Comparison of ENCODE assay signal across 8 cellular contexts in the genomic region with DNA sequence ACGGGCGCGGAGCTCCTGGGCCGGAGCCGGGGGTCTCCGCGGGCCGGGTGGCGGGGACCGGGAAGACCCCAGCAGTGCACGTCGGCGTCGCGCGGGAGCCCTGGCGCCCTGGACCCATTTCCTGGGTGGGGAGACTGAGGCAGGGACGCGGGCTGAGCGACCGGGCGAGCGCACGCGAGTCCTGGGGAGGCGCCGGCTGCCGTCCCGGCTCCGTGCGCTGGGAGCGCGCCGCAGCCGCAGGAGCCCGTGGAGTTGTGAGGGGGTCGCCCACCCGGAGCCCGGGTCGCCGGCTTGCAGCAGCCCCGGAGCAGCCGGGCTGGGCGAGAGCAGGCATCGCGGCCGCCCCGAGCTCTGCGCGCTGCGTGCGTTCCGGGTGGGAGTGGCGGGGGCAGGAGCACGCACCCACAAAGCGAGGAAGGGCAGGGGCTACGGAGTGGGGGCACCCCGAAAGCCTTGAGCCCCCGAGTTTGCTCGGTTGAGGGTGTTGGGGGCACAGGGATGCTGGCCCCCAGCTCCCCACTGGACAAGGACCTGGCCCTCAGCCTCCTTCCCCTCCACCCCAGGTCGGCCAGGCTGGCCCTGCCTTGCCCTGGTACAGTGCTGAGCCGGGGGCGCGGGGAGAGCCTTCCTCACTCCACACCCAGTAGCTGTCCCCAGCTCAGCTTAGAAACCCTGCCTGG. TPM values are rescaled to one million over a fixed set of nuclear protein-coding genes. Genes with fewer than 3 reads are reported as not detected.
DNase-seq lines count a peak whose midpoint lies in the region; ATAC-seq and TF ChIP-seq lines count a peak whose summit lies in the region.

No MANE protein-coding gene starts in this region.

- no peaks in the 10 kb centered on the region for H3K27me3 ChIP-seq in WERI-Rb-1 (ENCODE audit: insufficient read depth, low read depth, severe bottlenecking)
- peaks cover 23% of the 10 kb centered on the region for H3K27me3 ChIP-seq in rectal smooth muscle tissue (ENCODE audit: control insufficient read depth, insufficient read depth, low read length)

- no peak overlapping the region for H3K9ac ChIP-seq in rectal smooth muscle tissue (ENCODE audit: low read length)

- H3K4me1 ChIP-seq in rectal smooth muscle tissue (ENCODE audit: control insufficient read depth, insufficient read depth, low read length) = peaks cover 5% of the 10 kb centered on the region

- H3K4me1 Mint-ChIP-seq in T-helper 2 cell treated with Interferon-gamma antibody and Interleukin-4, amounts not matched to agents 5 μg/mL and 100 μg/mL, for 36 hours (ENCODE audit: low read depth) = no peaks in the 10 kb centered on the region

- no peaks in the 10 kb centered on the region for H3K36me3 Mint-ChIP-seq in T-helper 2 cell treated with Interferon-gamma antibody and Interleukin-4, amounts not matched to agents 5 μg/mL and 100 μg/mL, for 36 hours (ENCODE audit: low read depth)

- H3K27ac ChIP-seq in WERI-Rb-1 (no peak overlapping the region), rectal smooth muscle tissue (ENCODE audit: low read depth, low read length) (no peak overlapping the region)

- peak overlapping the region; percentile 38 for H3K4me3 Mint-ChIP-seq in T-helper 2 cell treated with Interferon-gamma antibody and Interleukin-4, amounts not matched to agents 5 μg/mL and 100 μg/mL, for 36 hours

- H3K9me3 ChIP-seq in WERI-Rb-1 (ENCODE audit: severe bottlenecking) = no peaks in the 10 kb centered on the region

- ATAC-seq in GM21390 (IDR thresholded peaks at IDR 0.05; ENCODE audit: unreplicated experiment) (no peak), left lobe of liver (no peak)

- H3K9me3 Mint-ChIP-seq in T-helper 2 cell treated with Interferon-gamma antibody and Interleukin-4, amounts not matched to agents 5 μg/mL and 100 μg/mL, for 36 hours = no peaks in the 10 kb centered on the region

- H3K36me3 ChIP-seq in WERI-Rb-1 = no peaks in the 10 kb centered on the region
- no peaks in the 10 kb centered on the region for H3K36me3 ChIP-seq in rectal smooth muscle tissue (ENCODE audit: control insufficient read depth, insufficient read depth, low read length)

- no peak for TF ChIP-seq CTCF in WERI-Rb-1 (IDR thresholded peaks at IDR 0.05; ENCODE audit: low read depth, low read length)
- TF ChIP-seq CTCF in foreskin fibroblast (IDR thresholded peaks at IDR 0.05; ENCODE audit: low read depth, low read length) = no peak

- H3K4me3 ChIP-seq in WERI-Rb-1 (ENCODE audit: low read depth, low read length) (peak overlapping the region; percentile 52), foreskin fibroblast (ENCODE audit: low read depth in 1 of 2, low read length in 2 of 2) (peak overlapping the region; percentile 69 to 79), rectal smooth muscle tissue (ENCODE audit: low read length) (peak overlapping the region; percentile 54)

- DNase-seq in T-helper 2 cell treated with Interferon-gamma antibody and Interleukin-4, amounts not matched to agents 5 μg/mL and 100 μg/mL, for 36 hours (ENCODE audit: low spot score) = no peak
- DNase-seq in T-helper 2 cell (no peak), WERI-Rb-1 (peak; percentile 40), foreskin fibroblast (peak in 1 of 2 donors; percentile 39), amygdala (lab: John Stamatoyannopoulos, UW) (no peak), left lobe of liver (ENCODE audit: low spot score) (no peak)

- no peak overlapping the region for H3K27ac Mint-ChIP-seq in T-helper 2 cell treated with Interferon-gamma antibody and Interleukin-4, amounts not matched to agents 5 μg/mL and 100 μg/mL, for 36 hours

- H3K27me3 Mint-ChIP-seq in T-helper 2 cell treated with Interferon-gamma antibody and Interleukin-4, amounts not matched to agents 5 μg/mL and 100 μg/mL, for 36 hours (ENCODE audit: low read depth) = peaks cover 47% of the 10 kb centered on the region

RNA-seq across cellular contexts. Expression of gene MMP17, which starts 0.6 kb away (rescaled TPM):
- total RNA-seq in left lobe of liver = 1.1 TPM
